ENCODE assay signal across 1 cellular context in the genomic region with DNA sequence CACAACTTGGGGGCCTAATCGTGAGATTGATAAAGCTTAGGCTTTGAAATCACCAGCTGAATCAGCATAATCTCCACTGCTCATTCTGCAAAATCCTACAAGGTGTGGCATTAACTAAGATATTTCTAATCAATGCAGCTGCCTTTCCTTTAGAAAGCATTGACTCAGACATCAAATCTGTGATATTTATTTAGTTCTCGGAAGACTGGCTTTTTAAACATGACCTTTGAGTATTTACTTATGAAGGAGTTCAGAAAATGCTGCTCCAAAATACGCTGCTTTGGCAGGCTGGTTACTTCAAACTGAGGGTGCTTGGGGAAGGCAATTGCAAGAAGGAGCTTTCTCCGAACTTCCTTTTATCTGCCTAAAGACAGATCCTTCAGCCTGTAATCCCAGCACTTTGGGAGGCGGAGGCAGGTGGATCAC.
TF ChIP-seq lines count a peak whose summit lies in the region.

No MANE protein-coding gene starts in this region.

TF ChIP-seq in HepG2, 621 proteins besides CTCF, POLR2A, EP300 and RAD21 (continued from another document and continues in another):
- TF ChIP-seq, protein P1, sequence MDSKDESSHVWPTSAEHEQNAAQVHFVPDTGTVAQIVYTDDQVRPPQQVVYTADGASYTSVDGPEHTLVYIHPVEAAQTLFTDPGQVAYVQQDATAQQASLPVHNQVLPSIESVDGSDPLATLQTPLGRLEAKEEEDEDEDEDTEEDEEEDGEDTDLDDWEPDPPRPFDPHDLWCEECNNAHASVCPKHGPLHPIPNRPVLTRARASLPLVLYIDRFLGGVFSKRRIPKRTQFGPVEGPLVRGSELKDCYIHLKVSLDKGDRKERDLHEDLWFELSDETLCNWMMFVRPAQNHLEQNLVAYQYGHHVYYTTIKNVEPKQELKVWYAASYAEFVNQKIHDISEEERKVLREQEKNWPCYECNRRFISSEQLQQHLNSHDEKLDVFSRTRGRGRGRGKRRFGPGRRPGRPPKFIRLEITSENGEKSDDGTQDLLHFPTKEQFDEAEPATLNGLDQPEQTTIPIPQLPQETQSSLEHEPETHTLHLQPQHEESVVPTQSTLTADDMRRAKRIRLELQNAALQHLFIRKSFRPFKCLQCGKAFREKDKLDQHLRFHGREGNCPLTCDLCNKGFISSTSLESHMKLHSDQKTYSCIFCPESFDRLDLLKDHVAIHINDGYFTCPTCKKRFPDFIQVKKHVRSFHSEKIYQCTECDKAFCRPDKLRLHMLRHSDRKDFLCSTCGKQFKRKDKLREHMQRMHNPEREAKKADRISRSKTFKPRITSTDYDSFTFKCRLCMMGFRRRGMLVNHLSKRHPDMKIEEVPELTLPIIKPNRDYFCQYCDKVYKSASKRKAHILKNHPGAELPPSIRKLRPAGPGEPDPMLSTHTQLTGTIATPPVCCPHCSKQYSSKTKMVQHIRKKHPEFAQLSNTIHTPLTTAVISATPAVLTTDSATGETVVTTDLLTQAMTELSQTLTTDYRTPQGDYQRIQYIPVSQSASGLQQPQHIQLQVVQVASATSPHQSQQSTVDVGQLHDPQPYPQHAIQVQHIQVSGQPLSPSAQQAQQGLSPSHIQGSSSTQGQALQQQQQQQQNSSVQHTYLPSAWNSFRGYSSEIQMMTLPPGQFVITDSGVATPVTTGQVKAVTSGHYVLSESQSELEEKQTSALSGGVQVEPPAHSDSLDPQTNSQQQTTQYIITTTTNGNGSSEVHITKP (CRISPR knock-in tag; IDR thresholded peaks at IDR 0.05; ENCODE audit: low read depth): no peak
- no peak for TF ChIP-seq ZNF772 (CRISPR knock-in tag; IDR thresholded peaks at IDR 0.05)
- no peak for TF ChIP-seq RNF2 (conservative IDR thresholded peaks at IDR 0.05; ENCODE audit: low read depth)
- peak; percentile 55; the same call in 1 of the 2 replicates for TF ChIP-seq ONECUT2 (CRISPR knock-in tag; IDR thresholded peaks at IDR 0.05)
- no peak for TF ChIP-seq KMT2A (CRISPR knock-in tag; IDR thresholded peaks at IDR 0.05)
- no peak for TF ChIP-seq ZNF441 (CRISPR knock-in tag; IDR thresholded peaks at IDR 0.05; ENCODE audit: borderline replicate concordance)
- TF ChIP-seq SALL2 (CRISPR knock-in tag; IDR thresholded peaks at IDR 0.05): no peak
- TF ChIP-seq ZNF720 (CRISPR knock-in tag; IDR thresholded peaks at IDR 0.05): no peak
- no peak for TF ChIP-seq SIX1 (CRISPR knock-in tag; IDR thresholded peaks at IDR 0.05; ENCODE audit: borderline replicate concordance)
- TF ChIP-seq, protein P2, sequence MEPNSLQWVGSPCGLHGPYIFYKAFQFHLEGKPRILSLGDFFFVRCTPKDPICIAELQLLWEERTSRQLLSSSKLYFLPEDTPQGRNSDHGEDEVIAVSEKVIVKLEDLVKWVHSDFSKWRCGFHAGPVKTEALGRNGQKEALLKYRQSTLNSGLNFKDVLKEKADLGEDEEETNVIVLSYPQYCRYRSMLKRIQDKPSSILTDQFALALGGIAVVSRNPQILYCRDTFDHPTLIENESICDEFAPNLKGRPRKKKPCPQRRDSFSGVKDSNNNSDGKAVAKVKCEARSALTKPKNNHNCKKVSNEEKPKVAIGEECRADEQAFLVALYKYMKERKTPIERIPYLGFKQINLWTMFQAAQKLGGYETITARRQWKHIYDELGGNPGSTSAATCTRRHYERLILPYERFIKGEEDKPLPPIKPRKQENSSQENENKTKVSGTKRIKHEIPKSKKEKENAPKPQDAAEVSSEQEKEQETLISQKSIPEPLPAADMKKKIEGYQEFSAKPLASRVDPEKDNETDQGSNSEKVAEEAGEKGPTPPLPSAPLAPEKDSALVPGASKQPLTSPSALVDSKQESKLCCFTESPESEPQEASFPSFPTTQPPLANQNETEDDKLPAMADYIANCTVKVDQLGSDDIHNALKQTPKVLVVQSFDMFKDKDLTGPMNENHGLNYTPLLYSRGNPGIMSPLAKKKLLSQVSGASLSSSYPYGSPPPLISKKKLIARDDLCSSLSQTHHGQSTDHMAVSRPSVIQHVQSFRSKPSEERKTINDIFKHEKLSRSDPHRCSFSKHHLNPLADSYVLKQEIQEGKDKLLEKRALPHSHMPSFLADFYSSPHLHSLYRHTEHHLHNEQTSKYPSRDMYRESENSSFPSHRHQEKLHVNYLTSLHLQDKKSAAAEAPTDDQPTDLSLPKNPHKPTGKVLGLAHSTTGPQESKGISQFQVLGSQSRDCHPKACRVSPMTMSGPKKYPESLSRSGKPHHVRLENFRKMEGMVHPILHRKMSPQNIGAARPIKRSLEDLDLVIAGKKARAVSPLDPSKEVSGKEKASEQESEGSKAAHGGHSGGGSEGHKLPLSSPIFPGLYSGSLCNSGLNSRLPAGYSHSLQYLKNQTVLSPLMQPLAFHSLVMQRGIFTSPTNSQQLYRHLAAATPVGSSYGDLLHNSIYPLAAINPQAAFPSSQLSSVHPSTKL (CRISPR knock-in tag; IDR thresholded peaks at IDR 0.05): peak; percentile 94
- peak; percentile 70; the same call in 1 of the 2 replicates for TF ChIP-seq NFIC (IDR thresholded peaks at IDR 0.05; ENCODE audit: low read length)
- TF ChIP-seq, protein P3, sequence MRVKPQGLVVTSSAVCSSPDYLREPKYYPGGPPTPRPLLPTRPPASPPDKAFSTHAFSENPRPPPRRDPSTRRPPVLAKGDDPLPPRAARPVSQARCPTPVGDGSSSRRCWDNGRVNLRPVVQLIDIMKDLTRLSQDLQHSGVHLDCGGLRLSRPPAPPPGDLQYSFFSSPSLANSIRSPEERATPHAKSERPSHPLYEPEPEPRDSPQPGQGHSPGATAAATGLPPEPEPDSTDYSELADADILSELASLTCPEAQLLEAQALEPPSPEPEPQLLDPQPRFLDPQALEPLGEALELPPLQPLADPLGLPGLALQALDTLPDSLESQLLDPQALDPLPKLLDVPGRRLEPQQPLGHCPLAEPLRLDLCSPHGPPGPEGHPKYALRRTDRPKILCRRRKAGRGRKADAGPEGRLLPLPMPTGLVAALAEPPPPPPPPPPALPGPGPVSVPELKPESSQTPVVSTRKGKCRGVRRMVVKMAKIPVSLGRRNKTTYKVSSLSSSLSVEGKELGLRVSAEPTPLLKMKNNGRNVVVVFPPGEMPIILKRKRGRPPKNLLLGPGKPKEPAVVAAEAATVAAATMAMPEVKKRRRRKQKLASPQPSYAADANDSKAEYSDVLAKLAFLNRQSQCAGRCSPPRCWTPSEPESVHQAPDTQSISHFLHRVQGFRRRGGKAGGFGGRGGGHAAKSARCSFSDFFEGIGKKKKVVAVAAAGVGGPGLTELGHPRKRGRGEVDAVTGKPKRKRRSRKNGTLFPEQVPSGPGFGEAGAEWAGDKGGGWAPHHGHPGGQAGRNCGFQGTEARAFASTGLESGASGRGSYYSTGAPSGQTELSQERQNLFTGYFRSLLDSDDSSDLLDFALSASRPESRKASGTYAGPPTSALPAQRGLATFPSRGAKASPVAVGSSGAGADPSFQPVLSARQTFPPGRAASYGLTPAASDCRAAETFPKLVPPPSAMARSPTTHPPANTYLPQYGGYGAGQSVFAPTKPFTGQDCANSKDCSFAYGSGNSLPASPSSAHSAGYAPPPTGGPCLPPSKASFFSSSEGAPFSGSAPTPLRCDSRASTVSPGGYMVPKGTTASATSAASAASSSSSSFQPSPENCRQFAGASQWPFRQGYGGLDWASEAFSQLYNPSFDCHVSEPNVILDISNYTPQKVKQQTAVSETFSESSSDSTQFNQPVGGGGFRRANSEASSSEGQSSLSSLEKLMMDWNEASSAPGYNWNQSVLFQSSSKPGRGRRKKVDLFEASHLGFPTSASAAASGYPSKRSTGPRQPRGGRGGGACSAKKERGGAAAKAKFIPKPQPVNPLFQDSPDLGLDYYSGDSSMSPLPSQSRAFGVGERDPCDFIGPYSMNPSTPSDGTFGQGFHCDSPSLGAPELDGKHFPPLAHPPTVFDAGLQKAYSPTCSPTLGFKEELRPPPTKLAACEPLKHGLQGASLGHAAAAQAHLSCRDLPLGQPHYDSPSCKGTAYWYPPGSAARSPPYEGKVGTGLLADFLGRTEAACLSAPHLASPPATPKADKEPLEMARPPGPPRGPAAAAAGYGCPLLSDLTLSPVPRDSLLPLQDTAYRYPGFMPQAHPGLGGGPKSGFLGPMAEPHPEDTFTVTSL (CRISPR knock-in tag; IDR thresholded peaks at IDR 0.05; ENCODE audit: borderline replicate concordance): peak; percentile 77
- TF ChIP-seq ZNF235 (CRISPR knock-in tag; IDR thresholded peaks at IDR 0.05; ENCODE audit: borderline replicate concordance): no peak
- TF ChIP-seq ZNF775 (CRISPR knock-in tag; IDR thresholded peaks at IDR 0.05; ENCODE audit: borderline replicate concordance): no peak
- TF ChIP-seq MEIS2 (CRISPR knock-in tag; IDR thresholded peaks at IDR 0.05): no peak
- TF ChIP-seq, protein P4, sequence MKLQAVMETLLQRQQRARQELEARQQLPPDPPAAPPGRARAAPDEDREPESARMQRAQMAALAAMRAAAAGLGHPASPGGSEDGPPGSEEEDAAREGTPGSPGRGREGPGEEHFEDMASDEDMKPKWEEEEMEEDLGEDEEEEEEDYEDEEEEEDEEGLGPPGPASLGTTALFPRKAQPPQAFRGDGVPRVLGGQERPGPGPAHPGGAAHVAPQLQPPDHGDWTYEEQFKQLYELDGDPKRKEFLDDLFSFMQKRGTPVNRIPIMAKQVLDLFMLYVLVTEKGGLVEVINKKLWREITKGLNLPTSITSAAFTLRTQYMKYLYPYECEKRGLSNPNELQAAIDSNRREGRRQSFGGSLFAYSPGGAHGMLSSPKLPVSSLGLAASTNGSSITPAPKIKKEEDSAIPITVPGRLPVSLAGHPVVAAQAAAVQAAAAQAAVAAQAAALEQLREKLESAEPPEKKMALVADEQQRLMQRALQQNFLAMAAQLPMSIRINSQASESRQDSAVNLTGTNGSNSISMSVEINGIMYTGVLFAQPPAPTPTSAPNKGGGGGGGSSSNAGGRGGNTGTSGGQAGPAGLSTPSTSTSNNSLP (IDR thresholded peaks at IDR 0.05; ENCODE audit: low read depth, low read length): 0 out of 2 replicates have a peak, but pooled peaks have one; percentile 65
- TF ChIP-seq DPF2 (CRISPR knock-in tag; IDR thresholded peaks at IDR 0.05; ENCODE audit: borderline replicate concordance, low read depth): no peak
- no peak for TF ChIP-seq KDM5B (CRISPR knock-in tag; IDR thresholded peaks at IDR 0.05; ENCODE audit: borderline replicate concordance)
- TF ChIP-seq ZKSCAN8 (CRISPR knock-in tag; IDR thresholded peaks at IDR 0.05; ENCODE audit: borderline replicate concordance): no peak
- TF ChIP-seq ZNF605 (CRISPR knock-in tag; IDR thresholded peaks at IDR 0.05): peak; percentile 70; the same call in 1 of the 2 replicates
- TF ChIP-seq IKZF1 (IDR thresholded peaks at IDR 0.05): no peak
- TF ChIP-seq, protein P5, sequence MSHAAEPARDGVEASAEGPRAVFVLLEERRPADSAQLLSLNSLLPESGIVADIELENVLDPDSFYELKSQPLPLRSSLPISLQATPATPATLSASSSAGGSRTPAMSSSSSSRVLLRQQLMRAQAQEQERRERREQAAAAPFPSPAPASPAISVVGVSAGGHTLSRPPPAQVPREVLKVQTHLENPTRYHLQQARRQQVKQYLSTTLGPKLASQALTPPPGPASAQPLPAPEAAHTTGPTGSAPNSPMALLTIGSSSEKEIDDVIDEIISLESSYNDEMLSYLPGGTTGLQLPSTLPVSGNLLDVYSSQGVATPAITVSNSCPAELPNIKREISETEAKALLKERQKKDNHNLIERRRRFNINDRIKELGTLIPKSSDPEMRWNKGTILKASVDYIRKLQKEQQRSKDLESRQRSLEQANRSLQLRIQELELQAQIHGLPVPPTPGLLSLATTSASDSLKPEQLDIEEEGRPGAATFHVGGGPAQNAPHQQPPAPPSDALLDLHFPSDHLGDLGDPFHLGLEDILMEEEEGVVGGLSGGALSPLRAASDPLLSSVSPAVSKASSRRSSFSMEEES (CRISPR knock-in tag; IDR thresholded peaks at IDR 0.05): no peak
- TF ChIP-seq ZNF879 (CRISPR knock-in tag; IDR thresholded peaks at IDR 0.05): no peak
- TF ChIP-seq ZNF234 (CRISPR knock-in tag; conservative IDR thresholded peaks at IDR 0.05): no peak
- TF ChIP-seq, protein P6, sequence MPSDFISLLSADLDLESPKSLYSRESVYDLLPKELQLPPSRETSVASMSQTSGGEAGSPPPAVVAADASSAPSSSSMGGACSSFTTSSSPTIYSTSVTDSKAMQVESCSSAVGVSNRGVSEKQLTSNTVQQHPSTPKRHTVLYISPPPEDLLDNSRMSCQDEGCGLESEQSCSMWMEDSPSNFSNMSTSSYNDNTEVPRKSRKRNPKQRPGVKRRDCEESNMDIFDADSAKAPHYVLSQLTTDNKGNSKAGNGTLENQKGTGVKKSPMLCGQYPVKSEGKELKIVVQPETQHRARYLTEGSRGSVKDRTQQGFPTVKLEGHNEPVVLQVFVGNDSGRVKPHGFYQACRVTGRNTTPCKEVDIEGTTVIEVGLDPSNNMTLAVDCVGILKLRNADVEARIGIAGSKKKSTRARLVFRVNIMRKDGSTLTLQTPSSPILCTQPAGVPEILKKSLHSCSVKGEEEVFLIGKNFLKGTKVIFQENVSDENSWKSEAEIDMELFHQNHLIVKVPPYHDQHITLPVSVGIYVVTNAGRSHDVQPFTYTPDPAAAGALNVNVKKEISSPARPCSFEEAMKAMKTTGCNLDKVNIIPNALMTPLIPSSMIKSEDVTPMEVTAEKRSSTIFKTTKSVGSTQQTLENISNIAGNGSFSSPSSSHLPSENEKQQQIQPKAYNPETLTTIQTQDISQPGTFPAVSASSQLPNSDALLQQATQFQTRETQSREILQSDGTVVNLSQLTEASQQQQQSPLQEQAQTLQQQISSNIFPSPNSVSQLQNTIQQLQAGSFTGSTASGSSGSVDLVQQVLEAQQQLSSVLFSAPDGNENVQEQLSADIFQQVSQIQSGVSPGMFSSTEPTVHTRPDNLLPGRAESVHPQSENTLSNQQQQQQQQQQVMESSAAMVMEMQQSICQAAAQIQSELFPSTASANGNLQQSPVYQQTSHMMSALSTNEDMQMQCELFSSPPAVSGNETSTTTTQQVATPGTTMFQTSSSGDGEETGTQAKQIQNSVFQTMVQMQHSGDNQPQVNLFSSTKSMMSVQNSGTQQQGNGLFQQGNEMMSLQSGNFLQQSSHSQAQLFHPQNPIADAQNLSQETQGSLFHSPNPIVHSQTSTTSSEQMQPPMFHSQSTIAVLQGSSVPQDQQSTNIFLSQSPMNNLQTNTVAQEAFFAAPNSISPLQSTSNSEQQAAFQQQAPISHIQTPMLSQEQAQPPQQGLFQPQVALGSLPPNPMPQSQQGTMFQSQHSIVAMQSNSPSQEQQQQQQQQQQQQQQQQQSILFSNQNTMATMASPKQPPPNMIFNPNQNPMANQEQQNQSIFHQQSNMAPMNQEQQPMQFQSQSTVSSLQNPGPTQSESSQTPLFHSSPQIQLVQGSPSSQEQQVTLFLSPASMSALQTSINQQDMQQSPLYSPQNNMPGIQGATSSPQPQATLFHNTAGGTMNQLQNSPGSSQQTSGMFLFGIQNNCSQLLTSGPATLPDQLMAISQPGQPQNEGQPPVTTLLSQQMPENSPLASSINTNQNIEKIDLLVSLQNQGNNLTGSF (CRISPR knock-in tag; IDR thresholded peaks at IDR 0.05): no peak
- no peak for TF ChIP-seq MTF2 (CRISPR knock-in tag; IDR thresholded peaks at IDR 0.05; ENCODE audit: borderline replicate concordance)
- 0 out of 2 replicates have a peak, but pooled peaks have one; percentile 21 for TF ChIP-seq SOX13 (IDR thresholded peaks at IDR 0.05)
- TF ChIP-seq SOX13 (CRISPR knock-in tag; conservative IDR thresholded peaks at IDR 0.05 in 1 of 2, IDR thresholded peaks at IDR 0.05 in 1 of 2): peak in 1 of 2 experiments; percentile 17; a peak in 1 of 4 replicates
- TF ChIP-seq BHLHE40 (IDR thresholded peaks at IDR 0.05; ENCODE audit: low read length): no peak
